15 cellular contexts compared by ENCODE assay signal in genomic region chr10:73746721-73747120, GRCh38. TPM values are rescaled to one million over a fixed set of nuclear protein-coding genes. Genes with fewer than 3 reads are reported as not detected.
DNase-seq lines count a peak whose midpoint lies in the region; TF ChIP-seq lines count a peak whose summit lies in the region.
"Had no signal": no experiment of that assay in that cellular context is flagged by ENCODE, and none has a peak within 500 bp of the region (broad histone marks: within the 10 kb centered on the region; RNA-seq: fewer than 3 reads in every experiment).

No MANE protein-coding gene starts in this region.

- H3K27me3 Mint-ChIP-seq in T-helper 2 cell treated with Interferon-gamma antibody and Interleukin-4, amounts not matched to agents 5 μg/mL and 100 μg/mL, for 36 hours (ENCODE audit: low read depth), result no peaks in the 10 kb centered on the region
- H3K27me3 Mint-ChIP-seq in HFFc6 (ENCODE audit: insufficient read depth) (peaks cover 5% of the 10 kb centered on the region; the same call in 1 of the 2 replicates), nephron (ENCODE audit: low read depth) (no peaks in the 10 kb centered on the region)
- no peaks in the 10 kb centered on the region for H3K27me3 Mint-ChIP-seq in activated naive CD8-positive, alpha-beta T cell treated with anti-CD3 and anti-CD28 coated beads for 36 hours

- H3K4me3 Mint-ChIP-seq in T-helper 2 cell treated with Interferon-gamma antibody and Interleukin-4, amounts not matched to agents 5 μg/mL and 100 μg/mL, for 36 hours, result peak overlapping the region; percentile 75
- peak overlapping the region; percentile 61 for H3K4me3 Mint-ChIP-seq in HFFc6
- peak overlapping the region; percentile 90 for H3K4me3 Mint-ChIP-seq in activated naive CD8-positive, alpha-beta T cell treated with anti-CD3 and anti-CD28 coated beads for 36 hours
- H3K4me3 Mint-ChIP-seq in nephron, result peak overlapping the region; percentile 62 to 79 (median 77)

- peak overlapping the region; percentile 35 for H3K27ac Mint-ChIP-seq in T-helper 2 cell treated with Interferon-gamma antibody and Interleukin-4, amounts not matched to agents 5 μg/mL and 100 μg/mL, for 36 hours
- H3K27ac Mint-ChIP-seq in HFFc6, result no peak overlapping the region
- peak overlapping the region; percentile 56 for H3K27ac Mint-ChIP-seq in activated naive CD8-positive, alpha-beta T cell treated with anti-CD3 and anti-CD28 coated beads for 36 hours
- peak overlapping the region; percentile 35 to 63 (median 56) for H3K27ac Mint-ChIP-seq in nephron

- H3K4me1 Mint-ChIP-seq in T-helper 2 cell treated with Interferon-gamma antibody and Interleukin-4, amounts not matched to agents 5 μg/mL and 100 μg/mL, for 36 hours (ENCODE audit: low read depth), result peaks cover 34% of the 10 kb centered on the region
- peaks cover 47% of the 10 kb centered on the region for H3K4me1 Mint-ChIP-seq in HFFc6 (ENCODE audit: low read depth)
- peaks cover 39% of the 10 kb centered on the region for H3K4me1 Mint-ChIP-seq in activated naive CD8-positive, alpha-beta T cell treated with anti-CD3 and anti-CD28 coated beads for 36 hours
- H3K4me1 Mint-ChIP-seq in nephron, result peaks cover 28% of the 10 kb centered on the region

- no peaks in the 10 kb centered on the region for H3K9me3 Mint-ChIP-seq in T-helper 2 cell treated with Interferon-gamma antibody and Interleukin-4, amounts not matched to agents 5 μg/mL and 100 μg/mL, for 36 hours
- no peaks in the 10 kb centered on the region for H3K9me3 Mint-ChIP-seq in HFFc6
- no peaks in the 10 kb centered on the region for H3K9me3 Mint-ChIP-seq in activated naive CD8-positive, alpha-beta T cell treated with anti-CD3 and anti-CD28 coated beads for 36 hours
- H3K9me3 Mint-ChIP-seq in nephron, result no peaks in the 10 kb centered on the region

- H3K36me3 Mint-ChIP-seq in T-helper 2 cell treated with Interferon-gamma antibody and Interleukin-4, amounts not matched to agents 5 μg/mL and 100 μg/mL, for 36 hours (ENCODE audit: low read depth), result peaks cover 41% of the 10 kb centered on the region
- H3K36me3 Mint-ChIP-seq in HFFc6 (ENCODE audit: low read depth), result peaks cover 31% of the 10 kb centered on the region
- peaks cover 34% of the 10 kb centered on the region for H3K36me3 Mint-ChIP-seq in activated naive CD8-positive, alpha-beta T cell treated with anti-CD3 and anti-CD28 coated beads for 36 hours
- peaks cover 37% of the 10 kb centered on the region for H3K36me3 Mint-ChIP-seq in nephron (ENCODE audit: low read depth)

- H3K4me3 ChIP-seq in coronary artery, result no peak overlapping the region
- H3K4me3 ChIP-seq: gastrocnemius medialis, right atrium auricular region had no signal

- TF ChIP-seq CTCF in HFFc6 (IDR thresholded peaks at IDR 0.05) (no peak), nephron (IDR thresholded peaks at IDR 0.05; ENCODE audit: unreplicated experiment in 3 of 3) (no peak), GM20000 (IDR thresholded peaks at IDR 0.05; ENCODE audit: extremely low read depth, missing control alignments) (no peak), coronary artery (IDR thresholded peaks at IDR 0.05) (no peak)

- DNase-seq in T-helper 2 cell treated with Interferon-gamma antibody and Interleukin-4, amounts not matched to agents 5 μg/mL and 100 μg/mL, for 36 hours (ENCODE audit: low spot score), result no peak
- DNase-seq in T-helper 2 cell, result no peak
- DNase-seq in HFFc6, result no peak
- no peak for DNase-seq in activated naive CD8-positive, alpha-beta T cell treated with anti-CD3 and anti-CD28 coated beads for 36 hours
- no peak for DNase-seq in GM20000 (ENCODE audit: low spot score)
- DNase-seq in coronary artery (ENCODE audit: low spot score), result no peak
- DNase-seq in cortex of kidney (lab: John Stamatoyannopoulos, UW), result no peak
- DNase-seq: 8988T; gastrocnemius medialis; NCI-H1930; stimulated activated CD4-positive, alpha-beta T cell treated with anti-CD3 and anti-CD28 coated beads, Interleukin-2, amount 100 ng/mL, for 24 hours had no signal

- H3K27ac ChIP-seq in coronary artery, result no peak overlapping the region
- H3K27ac ChIP-seq: gastrocnemius medialis, neutrophil, right atrium auricular region, thoracic aorta had no signal

RNA-seq across cellular contexts. Expression of gene SEC24C, which starts 2.5 kb away (rescaled TPM):
- 100 to 1,000 TPM in 1 of 6 experiments, 10 to 100 TPM in 5; 90.8 to 108 (median 97.7) TPM for total RNA-seq in HFFc6 (2021; fragmentation: NEBNext Ultra II Directional; extraction: Animal tissue kit (Norgen Biotek cat#: 25700))
- 10 to 100 TPM; 74.6 to 74.9 TPM for total RNA-seq in activated naive CD8-positive, alpha-beta T cell treated with anti-CD3 and anti-CD28 coated beads for 36 hours

RNA-seq across cellular contexts. Expression of gene CHCHD1, which starts 35.1 kb away (rescaled TPM):
- 10 to 100 TPM; 27.1 to 34.7 (median 30.6) TPM for total RNA-seq in HFFc6 (2021; fragmentation: NEBNext Ultra II Directional; extraction: Animal tissue kit (Norgen Biotek cat#: 25700))
- 10 to 100 TPM; 34.8 to 38.6 TPM for total RNA-seq in activated naive CD8-positive, alpha-beta T cell treated with anti-CD3 and anti-CD28 coated beads for 36 hours

RNA-seq across cellular contexts. Expression of gene ZSWIM8, which starts 38.7 kb away (rescaled TPM):
- total RNA-seq in HFFc6 (2021; fragmentation: NEBNext Ultra II Directional; extraction: Animal tissue kit (Norgen Biotek cat#: 25700)), result 10 to 100 TPM; 47.2 to 62.6 (median 55.3) TPM
- 10 to 100 TPM; 31.0 to 35.5 TPM for total RNA-seq in activated naive CD8-positive, alpha-beta T cell treated with anti-CD3 and anti-CD28 coated beads for 36 hours

RNA-seq across cellular contexts. Expression of gene AGAP5, which starts 48.8 kb away (rescaled TPM):
- total RNA-seq in HFFc6 (2021; fragmentation: NEBNext Ultra II Directional; extraction: Animal tissue kit (Norgen Biotek cat#: 25700)), result 1 to 10 TPM; 2.2 to 3.7 (median 2.8) TPM
- total RNA-seq in activated naive CD8-positive, alpha-beta T cell treated with anti-CD3 and anti-CD28 coated beads for 36 hours, result 1 to 10 TPM; 5.4 to 6.7 TPM
